Comparison of ENCODE assay signal across 26 cellular contexts in genomic region chr5:35188041-35188457, GRCh38. TPM values are rescaled to one million over a fixed set of nuclear protein-coding genes. Genes with fewer than 3 reads are reported as not detected.
DNase-seq lines count a peak whose midpoint lies in the region; ATAC-seq and TF ChIP-seq lines count a peak whose summit lies in the region.
"Had no signal": no experiment of that assay in that cellular context is flagged by ENCODE, and none has a peak within 500 bp of the region (broad histone marks: within the 10 kb centered on the region; RNA-seq: fewer than 3 reads in every experiment).

No MANE protein-coding gene starts in this region.

- H3K4me3 Mint-ChIP-seq in stimulated activated naive CD8-positive, alpha-beta T cell treated with anti-CD3 and anti-CD28 coated beads, Interleukin-15, amount 100 ng/mL, for 72 hours: no peak overlapping the region
- H3K4me3 Mint-ChIP-seq: activated naive CD4-positive, alpha-beta T cell treated with anti-CD3 and anti-CD28 coated beads for 36 hours; activated T-cell treated with anti-CD3 and anti-CD28 coated beads, Interleukin-2, amount 50 U/mL, for 24 hours; neural crest cell; stimulated activated naive B cell treated with anti-CD40 and anti-IgM and Interleukin-4, amounts not matched to agents 10 μg/mL and 1 μg/mL and 100 μg/mL, for 72 hours; T-cell had no signal

- ATAC-seq in mucosa of descending colon (peak; percentile 35), Right ventricle myocardium superior (ENCODE audit: poor library complexity) (no peak)
- ATAC-seq in stimulated activated naive CD8-positive, alpha-beta T cell treated with anti-CD3 and anti-CD28 coated beads, Interleukin-15, amount 100 ng/mL, for 72 hours: no peak
- ATAC-seq: A549; stimulated activated naive B cell treated with anti-CD40 and anti-IgM and Interleukin-4, amounts not matched to agents 10 μg/mL and 1 μg/mL and 100 μg/mL, for 72 hours; T-cell had no signal

- TF ChIP-seq CTCF in VCaP (conservative IDR thresholded peaks at IDR 0.05): no peak
- TF ChIP-seq CTCF in mucosa of descending colon (IDR thresholded peaks at IDR 0.05): no peak

- no peak overlapping the region for H3K4me3 ChIP-seq in mucosa of descending colon
- H3K4me3 ChIP-seq: A549, left ventricle myocardium inferior, skin epidermis had no signal

- no peak overlapping the region for H3K27ac Mint-ChIP-seq in stimulated activated naive CD8-positive, alpha-beta T cell treated with anti-CD3 and anti-CD28 coated beads, Interleukin-15, amount 100 ng/mL, for 72 hours
- H3K27ac Mint-ChIP-seq: activated naive CD4-positive, alpha-beta T cell treated with anti-CD3 and anti-CD28 coated beads for 36 hours; activated T-cell treated with anti-CD3 and anti-CD28 coated beads, Interleukin-2, amount 50 U/mL, for 24 hours; stimulated activated naive B cell treated with anti-CD40 and anti-IgM and Interleukin-4, amounts not matched to agents 10 μg/mL and 1 μg/mL and 100 μg/mL, for 72 hours; T-cell had no signal

- H3K27me3 Mint-ChIP-seq in stimulated activated naive CD8-positive, alpha-beta T cell treated with anti-CD3 and anti-CD28 coated beads, Interleukin-15, amount 100 ng/mL, for 72 hours: peaks cover 30% of the 10 kb centered on the region

- no peaks in the 10 kb centered on the region for H3K4me1 Mint-ChIP-seq in stimulated activated naive CD8-positive, alpha-beta T cell treated with anti-CD3 and anti-CD28 coated beads, Interleukin-15, amount 100 ng/mL, for 72 hours
- H3K4me1 Mint-ChIP-seq: neural crest cell, T-cell had no signal

- no peaks in the 10 kb centered on the region for H3K36me3 ChIP-seq in mucosa of descending colon (ENCODE audit: low read depth)
- H3K36me3 ChIP-seq: BE2C, left ventricle myocardium inferior had no signal

- no peaks in the 10 kb centered on the region for H3K9me3 ChIP-seq in mucosa of descending colon
- H3K9me3 ChIP-seq: A549, BE2C, Caco-2, left ventricle myocardium inferior had no signal

- peak; percentile 10 for DNase-seq in NCI-H82 (lab: John Stamatoyannopoulos, UW)
- DNase-seq in NCI-H82 treated with DMSO at 0.1 percent for 48 hours (lab: John Stamatoyannopoulos, UW; ENCODE audit: unreplicated experiment): no peak
- DNase-seq in mucosa of descending colon: peak in 1 of 3 donors; percentile 47
- DNase-seq in ureter (ENCODE audit: low spot score): peak; percentile 56
- DNase-seq in stimulated activated naive CD8-positive, alpha-beta T cell treated with anti-CD3 and anti-CD28 coated beads, Interleukin-15, amount 100 ng/mL, for 72 hours: no peak
- no peak for DNase-seq in NCI-H2107 treated with DMSO at 0.1 percent for 48 hours (lab: John Stamatoyannopoulos, UW; ENCODE audit: unreplicated experiment)
- no peak for DNase-seq in Right ventricle myocardium superior
- DNase-seq: activated CD8-positive, alpha-beta memory T cell treated with anti-CD3 and anti-CD28 coated beads for 24 hours; activated naive CD4-positive, alpha-beta T cell treated with anti-CD3 and anti-CD28 coated beads for 36 hours; activated T-cell treated with anti-CD3 and anti-CD28 coated beads, Interleukin-2, amount 50 U/mL, for 24 hours; amygdala; BE2C; EL; left ventricle myocardium inferior; NCI-H1105 treated with DMSO at 0.1 percent for 48 hours; NCI-H2081 treated with DMSO at 0.1 percent for 48 hours; NCI-H524; SHP77; stimulated activated naive B cell treated with anti-CD40 and anti-IgM and Interleukin-4, amounts not matched to agents 10 μg/mL and 1 μg/mL and 100 μg/mL, for 72 hours; T-cell had no signal

- H3K9me3 Mint-ChIP-seq in stimulated activated naive CD8-positive, alpha-beta T cell treated with anti-CD3 and anti-CD28 coated beads, Interleukin-15, amount 100 ng/mL, for 72 hours: no peaks in the 10 kb centered on the region
- H3K9me3 Mint-ChIP-seq: activated naive CD4-positive, alpha-beta T cell treated with anti-CD3 and anti-CD28 coated beads for 36 hours; activated T-cell treated with anti-CD3 and anti-CD28 coated beads, Interleukin-2, amount 50 U/mL, for 24 hours; neural crest cell; stimulated activated naive B cell treated with anti-CD40 and anti-IgM and Interleukin-4, amounts not matched to agents 10 μg/mL and 1 μg/mL and 100 μg/mL, for 72 hours; T-cell had no signal

- H3K4me1 ChIP-seq in mucosa of descending colon (ENCODE audit: low read depth): peaks cover 16% of the 10 kb centered on the region
- H3K4me1 ChIP-seq: A549, BE2C, left ventricle myocardium inferior had no signal

- intact Hi-C loops in mucosa of descending colon (cut with DNase I, micrococcal nuclease) (loop anchor here in 1 of 2 donors (10.0 kb wide), 1 partner anchor 93 kb away; no protein-coding TSS in a partner anchor), Right ventricle myocardium superior (cut with DNase I) (no loop called here)

- peak overlapping the region; percentile 94 for H3K27ac ChIP-seq in VCaP
- H3K27ac ChIP-seq: A549, left ventricle myocardium inferior, skin epidermis had no signal

RNA-seq across cellular contexts. Expression of gene PRLR, which starts 42.2 kb away (rescaled TPM):
- total RNA-seq in mucosa of descending colon (10 to 100 TPM; 10.3 to 47.1 (median 35.8) TPM), ureter (6.2 TPM), Right ventricle myocardium superior (0.86 TPM)
- total RNA-seq: activated naive CD4-positive, alpha-beta T cell treated with anti-CD3 and anti-CD28 coated beads for 36 hours; OCI-LY7 had no signal

Comparison
In these comparisons a context has a peak if more than half of its experiments do, and no peak if none do; other contexts are left out.
1. DNase-seq: peak in NCI-H82 (single experiment) and ureter (single experiment); none in NCI-H82 treated with DMSO at 0.1 percent for 48 hours (single experiment), stimulated activated naive CD8-positive, alpha-beta T cell treated with anti-CD3 and anti-CD28 coated beads, Interleukin-15, amount 100 ng/mL, for 72 hours (0 of 2), NCI-H2107 treated with DMSO at 0.1 percent for 48 hours (single experiment) and Right ventricle myocardium superior (single experiment).